In the genomic region with DNA sequence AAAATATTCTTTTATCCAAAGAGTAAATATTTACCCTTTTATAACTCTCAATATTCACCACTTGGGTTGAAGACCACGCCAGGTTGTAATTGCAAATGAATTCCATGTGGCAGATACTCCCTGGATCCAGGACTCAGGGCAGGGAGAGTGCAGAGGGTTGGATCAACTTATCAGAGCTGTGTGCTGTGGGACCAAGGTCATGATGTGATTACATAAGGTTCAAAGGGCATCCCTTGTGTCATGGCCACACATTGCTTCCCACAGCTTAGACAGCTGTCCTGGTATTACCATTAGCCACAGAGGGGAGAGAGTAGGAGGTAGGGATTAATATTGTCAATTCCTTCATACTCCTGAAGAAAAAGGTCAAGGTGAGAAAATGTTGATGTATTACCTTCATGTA, we compare ENCODE assay signal across 1 cellular context.
TF ChIP-seq lines count a peak whose summit lies in the region.

No MANE protein-coding gene starts in this region.

TF ChIP-seq in liver, 16 proteins besides CTCF, POLR2A, EP300 and RAD21 (continued from another document):
- TF ChIP-seq, protein P1, sequence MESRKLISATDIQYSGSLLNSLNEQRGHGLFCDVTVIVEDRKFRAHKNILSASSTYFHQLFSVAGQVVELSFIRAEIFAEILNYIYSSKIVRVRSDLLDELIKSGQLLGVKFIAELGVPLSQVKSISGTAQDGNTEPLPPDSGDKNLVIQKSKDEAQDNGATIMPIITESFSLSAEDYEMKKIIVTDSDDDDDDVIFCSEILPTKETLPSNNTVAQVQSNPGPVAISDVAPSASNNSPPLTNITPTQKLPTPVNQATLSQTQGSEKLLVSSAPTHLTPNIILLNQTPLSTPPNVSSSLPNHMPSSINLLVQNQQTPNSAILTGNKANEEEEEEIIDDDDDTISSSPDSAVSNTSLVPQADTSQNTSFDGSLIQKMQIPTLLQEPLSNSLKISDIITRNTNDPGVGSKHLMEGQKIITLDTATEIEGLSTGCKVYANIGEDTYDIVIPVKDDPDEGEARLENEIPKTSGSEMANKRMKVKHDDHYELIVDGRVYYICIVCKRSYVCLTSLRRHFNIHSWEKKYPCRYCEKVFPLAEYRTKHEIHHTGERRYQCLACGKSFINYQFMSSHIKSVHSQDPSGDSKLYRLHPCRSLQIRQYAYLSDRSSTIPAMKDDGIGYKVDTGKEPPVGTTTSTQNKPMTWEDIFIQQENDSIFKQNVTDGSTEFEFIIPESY (IDR thresholded peaks at IDR 0.05), result peak; percentile 82
- TF ChIP-seq HNF4G (IDR thresholded peaks at IDR 0.05) (peak; percentile 96), MAX (IDR thresholded peaks at IDR 0.05) (peak; percentile 92), EGR1 (IDR thresholded peaks at IDR 0.05; ENCODE audit: low read depth in 2 of 2) (peak in 1 of 2 donors; percentile 11), FOXA2 (IDR thresholded peaks at IDR 0.05) (peak; percentile 68), REST (IDR thresholded peaks at IDR 0.05) (peak; percentile 82), HNF4A (conservative IDR thresholded peaks at IDR 0.05) (peak; percentile 98 to 99), FOXA1 (IDR thresholded peaks at IDR 0.05) (peak; percentile 63), TAF1 (conservative IDR thresholded peaks at IDR 0.05) (no peak), GABPA (IDR thresholded peaks at IDR 0.05 in 1 of 2, conservative IDR thresholded peaks at IDR 0.05 in 1 of 2) (no peak), RXRA (IDR thresholded peaks at IDR 0.05) (peak; percentile 98), YY1 (IDR thresholded peaks at IDR 0.05) (peak; percentile 91), JUND (IDR thresholded peaks at IDR 0.05) (peak; percentile 40 to 76)
